In the genomic region with DNA sequence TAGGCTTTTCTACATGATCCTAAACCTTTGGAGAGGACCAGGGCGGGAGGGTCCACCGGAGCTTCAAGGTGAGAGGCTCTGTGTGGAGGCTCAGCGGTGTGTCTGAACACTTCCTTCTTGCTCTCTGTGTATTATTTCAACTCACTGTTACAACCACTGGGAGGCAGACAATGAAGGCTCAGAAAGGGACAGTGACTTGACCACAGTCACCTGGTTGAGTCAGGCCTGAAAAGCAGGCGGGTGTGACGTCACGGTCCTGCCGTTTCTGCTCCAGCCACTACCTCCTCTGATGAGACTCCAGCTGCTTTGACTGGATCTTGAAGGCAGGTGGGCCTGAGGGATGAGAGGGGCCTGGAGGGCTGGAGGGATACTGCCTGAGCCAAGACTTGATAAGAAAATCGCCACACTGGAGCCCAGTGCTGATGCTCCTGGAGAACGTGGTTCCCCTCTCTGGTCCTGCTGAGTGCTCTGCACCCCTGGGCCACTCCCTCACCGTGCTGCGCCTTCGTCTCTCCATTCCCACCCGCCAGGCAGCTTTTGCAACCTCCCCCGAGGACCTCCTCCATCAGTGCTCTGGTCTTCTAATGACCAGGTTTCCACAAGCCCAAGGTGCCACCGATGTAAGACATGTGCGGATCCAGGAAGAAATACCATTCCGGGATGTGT, we compare ENCODE assay signal across 13 cellular contexts. TPM values are rescaled to one million over a fixed set of nuclear protein-coding genes. Genes with fewer than 3 reads are reported as not detected.
DNase-seq lines count a peak whose midpoint lies in the region; ATAC-seq, FAIRE-seq and TF ChIP-seq lines count a peak whose summit lies in the region.
"Had no signal": no experiment of that assay in that cellular context is flagged by ENCODE, and none has a peak within 500 bp of the region (broad histone marks: within the 10 kb centered on the region; RNA-seq: fewer than 3 reads in every experiment).

No MANE protein-coding gene starts in this region.

- H2AFZ ChIP-seq in SK-N-SH (ENCODE audit: low read depth) = no peak overlapping the region

- TF ChIP-seq RAD21 in SK-N-SH (IDR thresholded peaks at IDR 0.05; ENCODE audit: low read length) = no peak

- H3K4me1 ChIP-seq in CD8-positive, alpha-beta memory T cell (ENCODE audit: insufficient read depth, low read length) = no peaks in the 10 kb centered on the region
- H3K4me1 ChIP-seq in SK-N-SH (ENCODE audit: control insufficient read depth in 1 of 2, insufficient read depth in 2 of 2, low read depth in 1 of 2, low read length in 1 of 2) = peaks cover 0 to 21% of the 10 kb centered on the region in 2 experiments; a peak in 2 of 4 replicates
- H3K4me1 ChIP-seq: ascending aorta had no signal

- POLR2A ChIA-PET in CD8-positive, alpha-beta memory T cell (lab: Charles Lee) = no interaction called here
- POLR2A ChIA-PET in SK-N-SH (lab: Yijun Ruan, JAX) = no interaction called here

- DNase-seq in ELR (ENCODE audit: low read depth) (peak; percentile 25), GM19239 (ENCODE audit: insufficient read length, low spot score) (peak; percentile 28), RPMI8226 (peak; percentile 13), immature natural killer cell (no peak), SK-N-SH (no peak)
- DNase-seq in CD8-positive, alpha-beta memory T cell = no peak
- DNase-seq in activated naive CD8-positive, alpha-beta T cell treated with anti-CD3 and anti-CD28 coated beads, Interleukin-2, amount 50 U/mL, for 24 hours = no peak
- DNase-seq: activated T-cell treated with anti-CD3 and anti-CD28 coated beads for 4 hours; stimulated activated CD4-positive, alpha-beta T cell treated with anti-CD3 and anti-CD28 coated beads, Interleukin-12 subunit alpha, Interleukin-12 subunit beta, amount 100 ng/mL, for 4 hours had no signal

- no peaks in the 10 kb centered on the region for H3K36me3 Mint-ChIP-seq in CD8-positive, alpha-beta memory T cell
- H3K36me3 Mint-ChIP-seq in activated naive CD8-positive, alpha-beta T cell treated with anti-CD3 and anti-CD28 coated beads, Interleukin-2, amount 50 U/mL, for 24 hours (ENCODE audit: low read depth) = no peaks in the 10 kb centered on the region
- H3K36me3 Mint-ChIP-seq in immature natural killer cell = no peaks in the 10 kb centered on the region

- no peak overlapping the region for H3K27ac Mint-ChIP-seq in CD8-positive, alpha-beta memory T cell
- no peak overlapping the region for H3K27ac Mint-ChIP-seq in activated naive CD8-positive, alpha-beta T cell treated with anti-CD3 and anti-CD28 coated beads, Interleukin-2, amount 50 U/mL, for 24 hours
- no peak overlapping the region for H3K27ac Mint-ChIP-seq in immature natural killer cell

- H3K9me3 ChIP-seq in CD8-positive, alpha-beta memory T cell (ENCODE audit: low read length) = no peaks in the 10 kb centered on the region
- H3K9me3 ChIP-seq in SK-N-SH = no peaks in the 10 kb centered on the region
- H3K9me3 ChIP-seq: ascending aorta, neutrophil had no signal

- no peak for TF ChIP-seq EP300 in SK-N-SH (IDR thresholded peaks at IDR 0.05; ENCODE audit: borderline replicate concordance in 1 of 2, low read depth in 1 of 2, low read length in 1 of 2)

- H3K79me2 ChIP-seq in SK-N-SH (ENCODE audit: insufficient read depth) = no peaks in the 10 kb centered on the region

- H3K9me3 Mint-ChIP-seq in CD8-positive, alpha-beta memory T cell = no peaks in the 10 kb centered on the region
- H3K9me3 Mint-ChIP-seq in activated naive CD8-positive, alpha-beta T cell treated with anti-CD3 and anti-CD28 coated beads, Interleukin-2, amount 50 U/mL, for 24 hours = no peaks in the 10 kb centered on the region
- H3K9me3 Mint-ChIP-seq in immature natural killer cell = no peaks in the 10 kb centered on the region

- peak; percentile 68 for ATAC-seq in HG03378 (IDR thresholded peaks at IDR 0.05; ENCODE audit: unreplicated experiment)
- ATAC-seq in activated naive CD8-positive, alpha-beta T cell treated with anti-CD3 and anti-CD28 coated beads, Interleukin-2, amount 50 U/mL, for 24 hours = no peak

- CTCF ChIA-PET in CD8-positive, alpha-beta memory T cell (lab: Charles Lee) = no interaction called here
- CTCF ChIA-PET in SK-N-SH (lab: Yijun Ruan, JAX) = interaction anchor here (4.7 to 6.0 kb wide), 2 partner anchors 32 to 215 kb away, joined by 28 to 35 read pairs; no protein-coding TSS in a partner anchor

- no peak overlapping the region for H3K9ac ChIP-seq in SK-N-SH

- no peak overlapping the region for H3K27ac ChIP-seq in CD8-positive, alpha-beta memory T cell (ENCODE audit: low read depth, low read length)
- no peak overlapping the region for H3K27ac ChIP-seq in SK-N-SH (ENCODE audit: low read depth in 2 of 2, low read length in 1 of 2)
- H3K27ac ChIP-seq: ascending aorta, neutrophil had no signal

- no peaks in the 10 kb centered on the region for H3K9me2 ChIP-seq in SK-N-SH

- no peak for TF ChIP-seq CTCF in SK-N-SH (IDR thresholded peaks at IDR 0.05)

- H3F3A ChIP-seq in SK-N-SH (replicated peaks; ENCODE audit: insufficient read depth) = no peaks in the 10 kb centered on the region

- H3K4me3 ChIP-seq in CD8-positive, alpha-beta memory T cell (ENCODE audit: low read length) = no peak overlapping the region
- H3K4me3 ChIP-seq in SK-N-SH (ENCODE audit: low read depth in 2 of 2, low read length in 1 of 2) = no peak overlapping the region
- H3K4me3 ChIP-seq: ascending aorta had no signal

- peaks cover 1 to 14% of the 10 kb centered on the region in 2 donors for H3K27me3 Mint-ChIP-seq in CD8-positive, alpha-beta memory T cell
- H3K27me3 Mint-ChIP-seq in activated naive CD8-positive, alpha-beta T cell treated with anti-CD3 and anti-CD28 coated beads, Interleukin-2, amount 50 U/mL, for 24 hours = no peaks in the 10 kb centered on the region
- no peaks in the 10 kb centered on the region for H3K27me3 Mint-ChIP-seq in immature natural killer cell (ENCODE audit: low read depth in 3 of 3)

- H3K4me1 Mint-ChIP-seq in CD8-positive, alpha-beta memory T cell = no peaks in the 10 kb centered on the region
- no peaks in the 10 kb centered on the region for H3K4me1 Mint-ChIP-seq in activated naive CD8-positive, alpha-beta T cell treated with anti-CD3 and anti-CD28 coated beads, Interleukin-2, amount 50 U/mL, for 24 hours
- H3K4me1 Mint-ChIP-seq in immature natural killer cell = no peaks in the 10 kb centered on the region

- no peak overlapping the region for H3K4me2 ChIP-seq in SK-N-SH

- no peaks in the 10 kb centered on the region for H3K36me3 ChIP-seq in CD8-positive, alpha-beta memory T cell (ENCODE audit: insufficient read depth, low read length)
- H3K36me3 ChIP-seq in SK-N-SH (replicated peaks in 1 of 2; ENCODE audit: control insufficient read depth in 1 of 2, insufficient read depth in 2 of 2, low read length in 1 of 2) = no peaks in the 10 kb centered on the region
- H3K36me3 ChIP-seq: ascending aorta, neutrophil had no signal

- WGBS in SK-N-SH (ENCODE audit: low lambda C conversion rate) = 78% methylated on average over 16 of the region's 17 CpGs

- no peak for FAIRE-seq in GM19239 (lab: Jason Lieb, UNC)

- no peaks in the 10 kb centered on the region for H3K27me3 ChIP-seq in CD8-positive, alpha-beta memory T cell (ENCODE audit: insufficient read depth, low read length, poor library complexity, severe bottlenecking)
- no peaks in the 10 kb centered on the region for H3K27me3 ChIP-seq in SK-N-SH (ENCODE audit: insufficient read depth)
- H3K27me3 ChIP-seq: ascending aorta had no signal

- no peaks in the 10 kb centered on the region for H4K20me1 ChIP-seq in SK-N-SH (ENCODE audit: insufficient read depth)

- H3K4me3 Mint-ChIP-seq in CD8-positive, alpha-beta memory T cell = no peak overlapping the region
- H3K4me3 Mint-ChIP-seq in activated naive CD8-positive, alpha-beta T cell treated with anti-CD3 and anti-CD28 coated beads, Interleukin-2, amount 50 U/mL, for 24 hours = no peak overlapping the region
- H3K4me3 Mint-ChIP-seq in immature natural killer cell = no peak overlapping the region

TF ChIP-seq in SK-N-SH, 30 proteins besides CTCF, POLR2A, EP300 and RAD21:
- TF ChIP-seq MEF2A (IDR thresholded peaks at IDR 0.05; ENCODE audit: borderline replicate concordance, low read depth) = no peak
- no peak for TF ChIP-seq SMC3 (IDR thresholded peaks at IDR 0.05; ENCODE audit: low read depth, low read length)
- no peak for TF ChIP-seq YY1 (IDR thresholded peaks at IDR 0.05; ENCODE audit: low read depth)
- no peak for TF ChIP-seq RCOR1 (IDR thresholded peaks at IDR 0.05; ENCODE audit: low read length)
- TF ChIP-seq TCF12 (IDR thresholded peaks at IDR 0.05) = no peak

RNA-seq across cellular contexts. Expression of a gene that starts 27.9 kb away (rescaled TPM):
- not detected for total RNA-seq in CD8-positive, alpha-beta memory T cell
- not detected for polyA plus RNA-seq in CD8-positive, alpha-beta memory T cell
- polyA plus RNA-seq in immature natural killer cell (under 1 TPM in 1 of 3 donors, not detected in 2; 0.11 TPM), SK-N-SH (2012; rRNA removed) (0.13 and 0.18 TPM in 2 replicates)
- 0.09 and 0.14 TPM in 2 replicates for polyA plus RNA-seq in SK-N-SH (2012; cell fraction: cytosol; rRNA removed)
- 0.42 and 0.67 TPM in 2 replicates for polyA plus RNA-seq in SK-N-SH (2012; cell fraction: nucleus; rRNA removed)
- total RNA-seq: ascending aorta, liver had no signal

RNA-seq across cellular contexts. Expression of a gene that starts 43.1 kb away (rescaled TPM):
- not detected for total RNA-seq in CD8-positive, alpha-beta memory T cell
- polyA plus RNA-seq in CD8-positive, alpha-beta memory T cell = not detected
- polyA plus RNA-seq in immature natural killer cell (not detected), SK-N-SH (2012; rRNA removed) (not detected in 2 replicates)
- polyA plus RNA-seq in SK-N-SH (2012; cell fraction: cytosol; rRNA removed) = not detected in 2 replicates
- polyA plus RNA-seq in SK-N-SH (2012; cell fraction: nucleus; rRNA removed) = not detected in 2 replicates
- total RNA-seq: ascending aorta, liver had no signal
- polyA plus RNA-seq: liver had no signal

Comparison
In these comparisons a context has a peak if more than half of its experiments do, and no peak if none do; other contexts are left out.
1. DNase-seq: peak in ELR (single experiment), GM19239 (single experiment) and RPMI8226 (single experiment); none in CD8-positive, alpha-beta memory T cell (0 of 5), activated naive CD8-positive, alpha-beta T cell treated with anti-CD3 and anti-CD28 coated beads, Interleukin-2, amount 50 U/mL, for 24 hours (single experiment), immature natural killer cell (0 of 3) and SK-N-SH (single experiment).